Comparison of ENCODE assay signal across 26 cellular contexts in the genomic region with DNA sequence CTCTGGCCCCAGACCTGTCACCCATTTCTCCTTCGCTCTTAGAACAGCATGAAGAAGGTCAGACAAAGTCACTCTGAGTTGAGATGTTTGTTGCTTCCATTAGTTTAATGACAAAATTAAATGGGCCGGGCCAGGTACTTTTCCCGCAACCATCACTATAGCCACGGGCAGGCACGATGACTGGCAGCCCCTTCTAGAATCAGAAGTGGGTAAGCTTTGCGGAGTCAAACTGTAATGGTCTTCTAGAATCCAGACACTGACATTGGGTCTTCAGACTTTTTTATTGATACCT. TPM values are rescaled to one million over a fixed set of nuclear protein-coding genes. Genes with fewer than 3 reads are reported as not detected.
DNase-seq lines count a peak whose midpoint lies in the region; TF ChIP-seq lines count a peak whose summit lies in the region.
"Had no signal": no experiment of that assay in that cellular context is flagged by ENCODE, and none has a peak within 500 bp of the region (broad histone marks: within the 10 kb centered on the region; RNA-seq: fewer than 3 reads in every experiment).

No MANE protein-coding gene starts in this region.

- DNase-seq in activated CD4-positive, alpha-beta T cell treated with anti-CD3 and anti-CD28 coated beads, Interleukin-2, amount 10 ng/mL, durations not matched to agents 7 days and 5 days: peak; percentile 4
- no peak for DNase-seq in activated CD4-positive, alpha-beta T cell treated with anti-CD3 and anti-CD28 coated beads for 48 hours
- DNase-seq in endothelial cell (ENCODE audit: low spot score) (peak; percentile 4), osteoblast (ENCODE audit: insufficient read length, low spot score, missing footprints) (peak; percentile 59), type B pancreatic cell (ENCODE audit: extremely low spot score, unreplicated experiment) (peak; percentile 37), Caco-2 (no peak), NCI-H2081 treated with DMSO at 0.1 percent for 48 hours (lab: John Stamatoyannopoulos, UW) (no peak)
- DNase-seq: AML-193; CD4-positive, alpha-beta T cell; CD8-positive, alpha-beta T cell; DMS 273 treated with DMSO at 0.1 percent for 48 hours; DMS153; DMS53; DMS79; DND-41; EL; GDM1 had no signal

- no peak overlapping the region for H2AFZ ChIP-seq in osteoblast (ENCODE audit: low read length)

- intact Hi-C loops in Caco-2 (cut with micrococcal nuclease; ENCODE audit: unreplicated experiment): no loop called here

- H3K4me2 ChIP-seq in osteoblast (ENCODE audit: insufficient read depth, low read length): no peak overlapping the region
- H3K4me2 ChIP-seq: A549; BLaER1 treated with 17β-estradiol and CSF1 and Interleukin-3, amounts not matched to agents 10 nM and 100 nM had no signal

- H3K9me3 ChIP-seq in osteoblast (ENCODE audit: low read depth, low read length) (no peaks in the 10 kb centered on the region), Caco-2 (no peaks in the 10 kb centered on the region)
- H3K9me3 ChIP-seq: A549; BLaER1 treated with 17β-estradiol and CSF1 and Interleukin-3, amounts not matched to agents 10 nM and 100 nM had no signal

- no peaks in the 10 kb centered on the region for H3K4me1 ChIP-seq in osteoblast (ENCODE audit: insufficient read depth, low read length)
- H3K4me1 ChIP-seq in Caco-2: no peaks in the 10 kb centered on the region
- H3K4me1 ChIP-seq: A549 had no signal

- no peak overlapping the region for H3K4me3 Mint-ChIP-seq in activated CD4-positive, alpha-beta T cell treated with anti-CD3 and anti-CD28 coated beads, Interleukin-2, amount 10 ng/mL, durations not matched to agents 7 days and 5 days
- H3K4me3 Mint-ChIP-seq in endothelial cell (ENCODE audit: unreplicated experiment) (no peak overlapping the region), type B pancreatic cell (no peak overlapping the region), Caco-2 (ENCODE audit: unreplicated experiment) (no peak overlapping the region)
- H3K4me3 Mint-ChIP-seq: B cell; CD4-positive, alpha-beta T cell; CD8-positive, alpha-beta T cell had no signal

- H3K27me3 ChIP-seq in osteoblast (ENCODE audit: insufficient read depth, low read length) (peaks cover 30% of the 10 kb centered on the region), Caco-2 (replicated peaks; ENCODE audit: control insufficient read depth, insufficient read depth, low read length) (no peaks in the 10 kb centered on the region)

- H4K20me1 ChIP-seq in osteoblast (ENCODE audit: insufficient read depth, low read length): peaks cover 2% of the 10 kb centered on the region

- BruUV-seq in Caco-2 (replicated peaks; lab: Mats Ljungman, UMichigan): no TSS peak

- POLR2A ChIA-PET in activated CD4-positive, alpha-beta T cell treated with anti-CD3 and anti-CD28 coated beads, Interleukin-2, amount 10 ng/mL, durations not matched to agents 7 days and 5 days (lab: Charles Lee): no interaction called here
- POLR2A ChIA-PET in Caco-2 (lab: Charles Lee): no interaction called here

- CTCF ChIA-PET in activated CD4-positive, alpha-beta T cell treated with anti-CD3 and anti-CD28 coated beads, Interleukin-2, amount 10 ng/mL, durations not matched to agents 7 days and 5 days (lab: Charles Lee): interaction anchor here (0.7 kb wide), 1 partner anchor 12 kb away, joined by 3 read pairs; no protein-coding TSS in a partner anchor
- CTCF ChIA-PET in Caco-2 (lab: Charles Lee): no interaction called here

- H3K27me3 Mint-ChIP-seq in activated CD4-positive, alpha-beta T cell treated with anti-CD3 and anti-CD28 coated beads, Interleukin-2, amount 10 ng/mL, durations not matched to agents 7 days and 5 days: no peaks in the 10 kb centered on the region
- peaks cover 54% of the 10 kb centered on the region for H3K27me3 Mint-ChIP-seq in endothelial cell (ENCODE audit: unreplicated experiment)
- H3K27me3 Mint-ChIP-seq in type B pancreatic cell: peaks cover 23% of the 10 kb centered on the region
- H3K27me3 Mint-ChIP-seq in Caco-2 (ENCODE audit: insufficient read depth, unreplicated experiment): peaks cover 20% of the 10 kb centered on the region
- H3K27me3 Mint-ChIP-seq: CD4-positive, alpha-beta T cell had no signal

- no peaks in the 10 kb centered on the region for H3K36me3 Mint-ChIP-seq in activated CD4-positive, alpha-beta T cell treated with anti-CD3 and anti-CD28 coated beads, Interleukin-2, amount 10 ng/mL, durations not matched to agents 7 days and 5 days (ENCODE audit: low read depth)
- H3K36me3 Mint-ChIP-seq in endothelial cell (ENCODE audit: low read depth, unreplicated experiment): peaks cover 24% of the 10 kb centered on the region
- no peaks in the 10 kb centered on the region for H3K36me3 Mint-ChIP-seq in type B pancreatic cell
- no peaks in the 10 kb centered on the region for H3K36me3 Mint-ChIP-seq in Caco-2 (ENCODE audit: insufficient read depth, unreplicated experiment)
- H3K36me3 Mint-ChIP-seq: CD8-positive, alpha-beta T cell had no signal

- H3K4me3 ChIP-seq in osteoblast (ENCODE audit: insufficient read depth, low read length): no peak overlapping the region
- no peak overlapping the region for H3K4me3 ChIP-seq in Caco-2 (ENCODE audit: low read depth, low read length)
- H3K4me3 ChIP-seq: A549; BLaER1 treated with 17β-estradiol and CSF1 and Interleukin-3, amounts not matched to agents 10 nM and 100 nM; GM12878 had no signal

- H3K79me2 ChIP-seq in osteoblast (ENCODE audit: insufficient read depth, low read length): no peaks in the 10 kb centered on the region

- no peak overlapping the region for H3K27ac Mint-ChIP-seq in activated CD4-positive, alpha-beta T cell treated with anti-CD3 and anti-CD28 coated beads, Interleukin-2, amount 10 ng/mL, durations not matched to agents 7 days and 5 days
- peak overlapping the region; percentile 61 for H3K27ac Mint-ChIP-seq in endothelial cell (ENCODE audit: unreplicated experiment)
- H3K27ac Mint-ChIP-seq in type B pancreatic cell: no peak overlapping the region
- no peak overlapping the region for H3K27ac Mint-ChIP-seq in Caco-2 (ENCODE audit: unreplicated experiment)
- H3K27ac Mint-ChIP-seq: B cell; CD4-positive, alpha-beta T cell; CD8-positive, alpha-beta T cell had no signal

- no peaks in the 10 kb centered on the region for H3K9me3 Mint-ChIP-seq in activated CD4-positive, alpha-beta T cell treated with anti-CD3 and anti-CD28 coated beads, Interleukin-2, amount 10 ng/mL, durations not matched to agents 7 days and 5 days
- H3K9me3 Mint-ChIP-seq in endothelial cell (ENCODE audit: unreplicated experiment) (no peaks in the 10 kb centered on the region), type B pancreatic cell (no peaks in the 10 kb centered on the region), Caco-2 (ENCODE audit: unreplicated experiment) (no peaks in the 10 kb centered on the region)
- H3K9me3 Mint-ChIP-seq: CD4-positive, alpha-beta T cell; CD8-positive, alpha-beta T cell had no signal

- no peak overlapping the region for H3K27ac ChIP-seq in osteoblast (ENCODE audit: low read depth, low read length)
- H3K27ac ChIP-seq: 22Rv1; A549; BLaER1 treated with 17β-estradiol and CSF1 and Interleukin-3, amounts not matched to agents 10 nM and 100 nM; C4-2B had no signal

- H3K4me1 Mint-ChIP-seq in activated CD4-positive, alpha-beta T cell treated with anti-CD3 and anti-CD28 coated beads, Interleukin-2, amount 10 ng/mL, durations not matched to agents 7 days and 5 days: peaks cover 2% of the 10 kb centered on the region
- peaks cover 6% of the 10 kb centered on the region for H3K4me1 Mint-ChIP-seq in endothelial cell (ENCODE audit: unreplicated experiment)
- peaks cover 9% of the 10 kb centered on the region for H3K4me1 Mint-ChIP-seq in type B pancreatic cell (ENCODE audit: unreplicated experiment)
- no peaks in the 10 kb centered on the region for H3K4me1 Mint-ChIP-seq in Caco-2 (ENCODE audit: low read depth, unreplicated experiment)

- H3K36me3 ChIP-seq in osteoblast (ENCODE audit: insufficient read depth, low read length): no peaks in the 10 kb centered on the region
- no peaks in the 10 kb centered on the region for H3K36me3 ChIP-seq in Caco-2 (ENCODE audit: control insufficient read depth, insufficient read depth, low read length)

- no peak for TF ChIP-seq CTCF in endothelial cell (IDR thresholded peaks at IDR 0.05; ENCODE audit: unreplicated experiment)
- TF ChIP-seq CTCF in osteoblast (IDR thresholded peaks at IDR 0.05; ENCODE audit: extremely low read depth, low read depth, low read length): no peak
- no peak for TF ChIP-seq CTCF in type B pancreatic cell (conservative IDR thresholded peaks at IDR 0.05)
- TF ChIP-seq CTCF in Caco-2 (IDR thresholded peaks at IDR 0.05; ENCODE audit: insufficient read depth in 1 of 2, low read depth in 1 of 2, low read length in 1 of 2, severe bottlenecking in 1 of 2, unreplicated experiment in 1 of 2): no peak

RNA-seq across cellular contexts. Expression of gene ACR, which starts 2.3 kb away (rescaled TPM):
- not detected for total RNA-seq in activated CD4-positive, alpha-beta T cell treated with anti-CD3 and anti-CD28 coated beads, Interleukin-2, amount 10 ng/mL, durations not matched to agents 7 days and 5 days
- total RNA-seq in endothelial cell (ENCODE audit: unreplicated experiment): 2.8 TPM
- 1.4 TPM in 1 of 2 replicates, not detected in the other for total RNA-seq in osteoblast
- 0.19 and 0.22 TPM in 2 replicates for total RNA-seq in type B pancreatic cell (ENCODE audit: low replicate concordance)
- total RNA-seq in Caco-2 (2022): not detected in 2 replicates
- total RNA-seq: A172; B cell; CD4-positive, alpha-beta T cell; CD8-positive, alpha-beta T cell; Daoy; G401; GM12878 had no signal

RNA-seq across cellular contexts. Expression of gene RABL2B, which starts 47.8 kb away (rescaled TPM):
- total RNA-seq in activated CD4-positive, alpha-beta T cell treated with anti-CD3 and anti-CD28 coated beads, Interleukin-2, amount 10 ng/mL, durations not matched to agents 7 days and 5 days: 10 to 100 TPM; 28.2 to 29.0 TPM
- total RNA-seq in endothelial cell (ENCODE audit: unreplicated experiment): 31.1 TPM
- total RNA-seq in osteoblast: 17.7 and 20.3 TPM in 2 replicates
- total RNA-seq in type B pancreatic cell (ENCODE audit: low replicate concordance): 54.4 and 60.4 TPM in 2 replicates
- 17.2 and 22.3 TPM in 2 replicates for total RNA-seq in Caco-2 (2022)

Comparison
In these comparisons a context has a peak if more than half of its experiments do, and no peak if none do; other contexts are left out.
1. DNase-seq: peak in activated CD4-positive, alpha-beta T cell treated with anti-CD3 and anti-CD28 coated beads, Interleukin-2, amount 10 ng/mL, durations not matched to agents 7 days and 5 days (single experiment), endothelial cell (single experiment), osteoblast (single experiment) and type B pancreatic cell (single experiment); none in activated CD4-positive, alpha-beta T cell treated with anti-CD3 and anti-CD28 coated beads for 48 hours (single experiment), Caco-2 (0 of 2) and NCI-H2081 treated with DMSO at 0.1 percent for 48 hours (single experiment).